ENCODE assay signal across 9 cellular contexts in genomic region chr11:78961186-78961782, GRCh38.
DNase-seq lines count a peak whose midpoint lies in the region; ATAC-seq and TF ChIP-seq lines count a peak whose summit lies in the region.
"Had no signal": no experiment of that assay in that cellular context is flagged by ENCODE, and none has a peak within 500 bp of the region (broad histone marks: within the 10 kb centered on the region; RNA-seq: fewer than 3 reads in every experiment).

No MANE protein-coding gene starts in this region.

- peak overlapping the region; percentile 83 to 87 (median 86) for H3K4me3 Mint-ChIP-seq in brain
- no peak overlapping the region for H3K4me3 Mint-ChIP-seq in activated CD8-positive, alpha-beta T cell treated with anti-CD3 and anti-CD28 coated beads for 36 hours

- H3K36me3 Mint-ChIP-seq in brain = no peaks in the 10 kb centered on the region
- H3K36me3 Mint-ChIP-seq in activated CD8-positive, alpha-beta T cell treated with anti-CD3 and anti-CD28 coated beads for 36 hours (ENCODE audit: low read depth) = no peaks in the 10 kb centered on the region

- peak; percentile 49 for DNase-seq in COR-L47 (lab: John Stamatoyannopoulos, UW)
- DNase-seq in LNCaP clone FGC (ENCODE audit: low read depth) = peak; percentile 43
- peak; percentile 86 for DNase-seq in kidney tubule cell (ENCODE audit: low spot score)
- DNase-seq in activated CD8-positive, alpha-beta T cell treated with anti-CD3 and anti-CD28 coated beads for 36 hours = no peak
- DNase-seq in T1000 (lab: John Stamatoyannopoulos, UW) = no peak
- DNase-seq in uterus = no peak

- H3K27me3 ChIP-seq in uterus = no peaks in the 10 kb centered on the region

- CTCF ChIA-PET in activated CD8-positive, alpha-beta T cell treated with anti-CD3 and anti-CD28 coated beads for 36 hours (lab: Charles Lee) = no interaction called here

- no peak for TF ChIP-seq POLR2A in uterus (IDR thresholded peaks at IDR 0.05)

- H3K4me3 ChIP-seq in LNCaP clone FGC (ENCODE audit: low read depth, low read length) (no peak overlapping the region), uterus (no peak overlapping the region)

- TF ChIP-seq CTCF in LNCaP clone FGC (IDR thresholded peaks at IDR 0.05; ENCODE audit: control insufficient read depth, extremely low read depth, insufficient read depth) = peak; percentile 80
- TF ChIP-seq CTCF in brain (conservative IDR thresholded peaks at IDR 0.05) = peak; percentile 45 to 46
- TF ChIP-seq CTCF in activated CD8-positive, alpha-beta T cell treated with anti-CD3 and anti-CD28 coated beads for 36 hours (IDR thresholded peaks at IDR 0.05) = no peak
- TF ChIP-seq CTCF in uterus (IDR thresholded peaks at IDR 0.05) = no peak

- POLR2A ChIA-PET in activated CD8-positive, alpha-beta T cell treated with anti-CD3 and anti-CD28 coated beads for 36 hours (lab: Charles Lee) = no interaction called here

- H3K27ac Mint-ChIP-seq in brain = peak overlapping the region in 3 of 5 experiments; percentile 38 to 72 (median 51)
- H3K27ac Mint-ChIP-seq in activated CD8-positive, alpha-beta T cell treated with anti-CD3 and anti-CD28 coated beads for 36 hours = no peak overlapping the region

- H3K4me1 Mint-ChIP-seq in brain = peaks cover 60% of the 10 kb centered on the region
- H3K4me1 Mint-ChIP-seq in activated CD8-positive, alpha-beta T cell treated with anti-CD3 and anti-CD28 coated beads for 36 hours (ENCODE audit: low read depth) = peaks cover 4% of the 10 kb centered on the region

- no peak overlapping the region for H3K27ac ChIP-seq in uterus
- H3K27ac ChIP-seq: HL-60 had no signal

- ATAC-seq in activated CD8-positive, alpha-beta T cell treated with anti-CD3 and anti-CD28 coated beads for 36 hours = no peak
- no peak for ATAC-seq in GM19452 (IDR thresholded peaks at IDR 0.05; ENCODE audit: unreplicated experiment)

- no peaks in the 10 kb centered on the region for H3K9me3 ChIP-seq in uterus

- no peaks in the 10 kb centered on the region for H3K36me3 ChIP-seq in uterus

- no peaks in the 10 kb centered on the region for H3K9me3 Mint-ChIP-seq in brain
- no peaks in the 10 kb centered on the region for H3K9me3 Mint-ChIP-seq in activated CD8-positive, alpha-beta T cell treated with anti-CD3 and anti-CD28 coated beads for 36 hours

- H3K4me1 ChIP-seq in uterus = no peaks in the 10 kb centered on the region

- H3K27me3 Mint-ChIP-seq in brain = peaks cover 11% of the 10 kb centered on the region
- H3K27me3 Mint-ChIP-seq in activated CD8-positive, alpha-beta T cell treated with anti-CD3 and anti-CD28 coated beads for 36 hours = peaks cover 28% of the 10 kb centered on the region

- intact Hi-C loops in activated CD8-positive, alpha-beta T cell treated with anti-CD3 and anti-CD28 coated beads for 36 hours (cut with micrococcal nuclease) = no loop called here
- intact Hi-C loops in uterus (cut with DNase I; ENCODE audit: low total_unique reads) = no loop called here

Comparison
In these comparisons a context has a peak if more than half of its experiments do, and no peak if none do; other contexts are left out.
1. DNase-seq: peak in COR-L47 (single experiment), LNCaP clone FGC (single experiment) and kidney tubule cell (single experiment); none in activated CD8-positive, alpha-beta T cell treated with anti-CD3 and anti-CD28 coated beads for 36 hours (single experiment), T1000 (single experiment) and uterus (0 of 2).
2. CTCF ChIP-seq: peak in LNCaP clone FGC (single experiment) and brain (2 of 2); none in activated CD8-positive, alpha-beta T cell treated with anti-CD3 and anti-CD28 coated beads for 36 hours (single experiment) and uterus (0 of 4).